ENCODE assay signal across 22 cellular contexts in the genomic region with DNA sequence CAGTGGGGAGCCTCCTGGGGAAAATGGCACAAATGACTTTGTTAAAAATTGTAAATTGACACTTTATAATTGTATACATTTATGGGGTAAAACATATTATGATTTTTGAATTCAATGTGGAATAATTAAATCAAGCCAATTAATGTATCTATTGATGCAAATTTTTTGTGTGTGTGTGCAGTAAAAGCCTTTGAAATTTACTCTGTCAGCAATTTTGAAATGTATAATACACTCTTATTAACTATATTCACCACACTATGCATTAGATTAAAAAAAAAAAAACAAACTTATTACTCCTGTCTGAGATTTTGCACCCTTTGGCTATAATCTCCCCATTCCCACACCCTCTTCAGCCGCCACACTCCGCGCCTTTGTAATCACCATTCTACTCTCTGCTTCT.
"Had no signal": no experiment of that assay in that cellular context is flagged by ENCODE, and none has a peak within 500 bp of the region (broad histone marks: within the 10 kb centered on the region; RNA-seq: fewer than 3 reads in every experiment).

No MANE protein-coding gene starts in this region.

- FAIRE-seq: RCC 7860 had no signal

- ATAC-seq: T-cell had no signal

- H3K36me3 Mint-ChIP-seq: T-cell had no signal

- H3K4me3 Mint-ChIP-seq: T-cell had no signal

- H3K9me3 ChIP-seq: SK-N-SH had no signal

- H3K27ac ChIP-seq: KMS-11, RWPE1 had no signal

- H3K9me3 Mint-ChIP-seq: T-cell had no signal

- H3K27me3 Mint-ChIP-seq: T-cell had no signal

- H3K9ac ChIP-seq: KMS-11, SK-N-SH had no signal

- DNase-seq: MV-4-11, NCI-H1048, NCI-H1105, NCI-H1417, NCI-H1436 treated with DMSO at 0.1 percent for 48 hours, NCI-H187, NCI-H2029, NCI-H2081 treated with DMSO at 0.1 percent for 48 hours, NCI-H2171, NCI-H226, NCI-H446, NCI-H510A, NCI-H524 treated with DMSO at 0.1 percent for 48 hours, NCI-H69, NCI-H774, SHP77, SK-N-SH, SW 1271, T-cell had no signal

- H3K27ac Mint-ChIP-seq: T-cell had no signal

- H3K4me2 ChIP-seq: KMS-11, SK-N-SH had no signal
